In the genomic region with DNA sequence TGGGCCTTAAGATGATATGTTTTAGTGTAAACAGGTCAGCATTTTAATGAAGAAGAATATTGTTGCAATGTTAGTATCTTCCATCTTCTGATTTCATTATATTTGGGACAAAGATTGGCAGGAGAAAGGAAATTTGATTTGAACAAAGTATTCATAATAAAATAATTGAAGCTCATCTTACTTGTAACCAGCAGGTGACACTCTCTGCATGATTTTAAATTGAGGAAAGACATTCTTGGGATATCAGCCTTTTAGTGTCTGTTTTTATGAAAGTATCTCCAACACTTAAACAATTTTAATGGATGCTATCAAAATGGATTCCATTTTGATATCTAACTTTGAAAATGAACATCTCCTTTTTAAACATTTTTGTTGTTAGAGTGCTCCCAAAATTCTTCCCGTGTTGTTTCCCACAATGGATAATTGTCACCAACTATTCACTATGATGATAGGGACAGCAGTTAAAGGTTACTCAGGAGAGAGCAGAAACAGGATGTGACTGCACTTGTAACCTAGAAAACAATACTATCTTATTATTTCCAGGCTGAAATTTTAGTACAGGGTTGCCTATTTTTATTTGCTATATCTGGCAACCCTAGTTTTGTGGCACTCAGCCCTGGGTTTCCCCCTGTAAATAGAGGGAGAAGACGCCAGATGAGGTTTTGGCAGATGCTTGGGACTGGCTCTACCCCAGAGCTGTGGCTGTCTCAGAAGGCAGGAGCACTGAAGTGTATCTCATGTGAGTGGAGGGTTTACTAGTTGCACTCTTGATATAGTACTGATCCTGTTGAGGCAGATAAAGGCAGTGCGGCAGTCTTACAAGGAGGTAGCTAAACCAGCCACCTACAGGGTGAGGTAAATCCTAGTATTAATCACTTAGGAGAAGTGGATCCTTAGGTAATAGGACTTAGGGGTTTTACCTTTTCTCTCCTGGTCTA, we compare ENCODE assay signal across 1 cellular context.
TF ChIP-seq lines count a peak whose summit lies in the region.

No MANE protein-coding gene starts in this region.

TF ChIP-seq in IMR-90, 13 proteins besides CTCF, POLR2A, EP300 and RAD21:
- TF ChIP-seq, protein P1, sequence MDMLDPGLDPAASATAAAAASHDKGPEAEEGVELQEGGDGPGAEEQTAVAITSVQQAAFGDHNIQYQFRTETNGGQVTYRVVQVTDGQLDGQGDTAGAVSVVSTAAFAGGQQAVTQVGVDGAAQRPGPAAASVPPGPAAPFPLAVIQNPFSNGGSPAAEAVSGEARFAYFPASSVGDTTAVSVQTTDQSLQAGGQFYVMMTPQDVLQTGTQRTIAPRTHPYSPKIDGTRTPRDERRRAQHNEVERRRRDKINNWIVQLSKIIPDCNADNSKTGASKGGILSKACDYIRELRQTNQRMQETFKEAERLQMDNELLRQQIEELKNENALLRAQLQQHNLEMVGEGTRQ (IDR thresholded peaks at IDR 0.05; ENCODE audit: low read depth, low read length): no peak
- TF ChIP-seq BHLHE40 (IDR thresholded peaks at IDR 0.05; ENCODE audit: low read depth, low read length) (no peak), MAZ (IDR thresholded peaks at IDR 0.05; ENCODE audit: borderline replicate concordance, low read depth, low read length) (no peak), RFX5 (IDR thresholded peaks at IDR 0.05; ENCODE audit: low read depth, low read length) (no peak), SMC3 (IDR thresholded peaks at IDR 0.05; ENCODE audit: low read depth, low read length) (peak; percentile 65), RCOR1 (IDR thresholded peaks at IDR 0.05; ENCODE audit: insufficient replicate concordance, low read length) (no peak), CHD1 (IDR thresholded peaks at IDR 0.05; ENCODE audit: low read depth, low read length) (no peak), MXI1 (IDR thresholded peaks at IDR 0.05; ENCODE audit: borderline replicate concordance, low read depth, low read length) (no peak)
